In the genomic region with DNA sequence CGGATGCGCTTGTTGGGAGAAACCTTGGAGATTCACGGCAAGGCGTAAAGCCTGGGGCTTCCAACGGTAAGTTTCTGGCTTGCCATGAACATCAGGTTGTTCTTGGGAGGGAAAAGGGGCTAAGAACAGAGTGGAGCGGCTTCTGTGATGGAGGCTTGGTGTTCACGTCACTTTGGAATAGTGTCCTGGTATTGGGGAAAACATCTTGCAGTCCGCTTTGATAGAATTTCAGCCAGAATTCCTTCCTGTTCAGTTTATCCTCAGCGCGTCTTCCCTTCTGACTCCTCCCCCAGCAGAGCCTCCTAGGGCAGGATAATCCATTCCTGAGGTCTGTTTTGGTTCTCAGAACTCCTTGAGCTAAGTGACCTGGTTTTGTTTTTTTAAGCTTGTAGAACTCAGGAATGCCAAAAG, we compare ENCODE assay signal across 11 cellular contexts. TPM values are rescaled to one million over a fixed set of nuclear protein-coding genes. Genes with fewer than 3 reads are reported as not detected.
A peak's percentile ranks its signal among the peaks of the same experiment; 100 is the strongest.
DNase-seq lines count a peak whose midpoint lies in the region; ATAC-seq and TF ChIP-seq lines count a peak whose summit lies in the region.
"Had no signal": no experiment of that assay in that cellular context is flagged by ENCODE, and none has a peak within 500 bp of the region (broad histone marks: within the 10 kb centered on the region; RNA-seq: fewer than 3 reads in every experiment).

No MANE protein-coding gene starts in this region.

- peak overlapping the region; percentile 89 for H3K4me3 ChIP-seq in ACC112 (ENCODE audit: low read depth, low read length)

- no peaks in the 10 kb centered on the region for H3K9me3 Mint-ChIP-seq in IgD-negative memory B cell
- no peaks in the 10 kb centered on the region for H3K9me3 Mint-ChIP-seq in naive B cell
- no peaks in the 10 kb centered on the region for H3K9me3 Mint-ChIP-seq in activated CD8-positive, alpha-beta T cell treated with anti-CD3 and anti-CD28 coated beads for 36 hours

- peak overlapping the region in 2 of 4 donors; percentile 48 to 51 for H3K4me3 Mint-ChIP-seq in IgD-negative memory B cell
- H3K4me3 Mint-ChIP-seq in naive B cell: peak overlapping the region; percentile 19 to 88 (median 74)
- no peak overlapping the region for H3K4me3 Mint-ChIP-seq in activated CD8-positive, alpha-beta T cell treated with anti-CD3 and anti-CD28 coated beads for 36 hours

- DNase-seq in epidermal melanocyte (ENCODE audit: insufficient read length, low spot score) (peak; percentile 32), naive B cell (no peak), NCI-H128 (lab: John Stamatoyannopoulos, UW; ENCODE audit: unreplicated experiment) (no peak), GM10266 (ENCODE audit: extremely low spot score) (no peak), DMS79 (lab: John Stamatoyannopoulos, UW) (no peak)
- DNase-seq in activated CD8-positive, alpha-beta T cell treated with anti-CD3 and anti-CD28 coated beads for 36 hours: no peak
- DNase-seq: COR-L47; stimulated activated naive CD8-positive, alpha-beta T cell treated with anti-CD3 and anti-CD28 coated beads, Interleukin-15, Interleukin-2, amounts not matched to agents 100 U/mL and 50 U/mL, for 24 hours had no signal

- H3K36me3 Mint-ChIP-seq in IgD-negative memory B cell (no peaks in the 10 kb centered on the region), naive B cell (no peaks in the 10 kb centered on the region)
- no peaks in the 10 kb centered on the region for H3K36me3 Mint-ChIP-seq in activated CD8-positive, alpha-beta T cell treated with anti-CD3 and anti-CD28 coated beads for 36 hours (ENCODE audit: low read depth)

- POLR2A ChIA-PET in activated CD8-positive, alpha-beta T cell treated with anti-CD3 and anti-CD28 coated beads for 36 hours (lab: Charles Lee): no interaction called here

- no peak for ATAC-seq in naive B cell (ENCODE audit: low read depth in 2 of 2)
- ATAC-seq in activated CD8-positive, alpha-beta T cell treated with anti-CD3 and anti-CD28 coated beads for 36 hours: no peak
- ATAC-seq: stimulated activated naive CD8-positive, alpha-beta T cell treated with anti-CD3 and anti-CD28 coated beads, Interleukin-15, Interleukin-2, amounts not matched to agents 100 U/mL and 50 U/mL, for 24 hours had no signal

- no peak for TF ChIP-seq CTCF in activated CD8-positive, alpha-beta T cell treated with anti-CD3 and anti-CD28 coated beads for 36 hours (IDR thresholded peaks at IDR 0.05)
- no peak for TF ChIP-seq CTCF in GM10266 (IDR thresholded peaks at IDR 0.05; ENCODE audit: control insufficient read depth, insufficient read depth, low read depth, missing control alignments)

- no peaks in the 10 kb centered on the region for H3K79me2 ChIP-seq in ACC112 (ENCODE audit: control insufficient read depth, insufficient read depth, low read length, unreplicated experiment)

- H3K27ac ChIP-seq in ACC112 (ENCODE audit: low read depth, low read length): no peak overlapping the region
- H3K27ac ChIP-seq: neutrophil had no signal

- CTCF ChIA-PET in activated CD8-positive, alpha-beta T cell treated with anti-CD3 and anti-CD28 coated beads for 36 hours (lab: Charles Lee): no interaction called here

- peak overlapping the region in 2 of 3 donors; percentile 31 to 35 for H3K27ac Mint-ChIP-seq in IgD-negative memory B cell
- H3K27ac Mint-ChIP-seq in naive B cell: no peak overlapping the region
- no peak overlapping the region for H3K27ac Mint-ChIP-seq in activated CD8-positive, alpha-beta T cell treated with anti-CD3 and anti-CD28 coated beads for 36 hours

- H3K4me1 Mint-ChIP-seq in IgD-negative memory B cell (peaks cover 0 to 2% (median 0%) of the 10 kb centered on the region in 3 donors), naive B cell (peaks cover 0 to 6% (median 5%) of the 10 kb centered on the region in 3 donors)
- H3K4me1 Mint-ChIP-seq in activated CD8-positive, alpha-beta T cell treated with anti-CD3 and anti-CD28 coated beads for 36 hours (ENCODE audit: low read depth): no peaks in the 10 kb centered on the region

- H3K27me3 ChIP-seq in ACC112 (ENCODE audit: insufficient read depth, low read length): no peaks in the 10 kb centered on the region

- H3K36me3 ChIP-seq in ACC112 (ENCODE audit: insufficient read depth, low read length): no peaks in the 10 kb centered on the region
- H3K36me3 ChIP-seq: neutrophil had no signal

- H3K4me1 ChIP-seq in ACC112 (ENCODE audit: control insufficient read depth, insufficient read depth, low read length, unreplicated experiment): peaks cover 8% of the 10 kb centered on the region

- intact Hi-C loops in activated CD8-positive, alpha-beta T cell treated with anti-CD3 and anti-CD28 coated beads for 36 hours (cut with micrococcal nuclease): no loop called here

- peaks cover 26% of the 10 kb centered on the region for H3K27me3 Mint-ChIP-seq in IgD-negative memory B cell
- peaks cover 0 to 5% (median 4%) of the 10 kb centered on the region in 3 donors for H3K27me3 Mint-ChIP-seq in naive B cell
- peaks cover 22% of the 10 kb centered on the region for H3K27me3 Mint-ChIP-seq in activated CD8-positive, alpha-beta T cell treated with anti-CD3 and anti-CD28 coated beads for 36 hours

- H2AFZ ChIP-seq in ACC112 (ENCODE audit: low read length, unreplicated experiment): no peak overlapping the region

RNA-seq across cellular contexts. Expression of a gene that starts 2.0 kb away (rescaled TPM):
- polyA plus RNA-seq in IgD-negative memory B cell (not detected), naive B cell (ENCODE audit: low read depth in 6 of 6) (under 1 TPM in 1 of 6 donors, not detected in 5; 0.19 TPM)
- 1 to 10 TPM; 8.3 to 8.8 TPM for total RNA-seq in activated CD8-positive, alpha-beta T cell treated with anti-CD3 and anti-CD28 coated beads for 36 hours

Comparison
In these comparisons a context has a peak if more than half of its experiments do, and no peak if none do; other contexts are left out.
1. H3K27ac Mint-ChIP-seq: peak in IgD-negative memory B cell (2 of 3); none in naive B cell (0 of 6) and activated CD8-positive, alpha-beta T cell treated with anti-CD3 and anti-CD28 coated beads for 36 hours (single experiment).